ENCODE assay signal across 8 cellular contexts in the genomic region with DNA sequence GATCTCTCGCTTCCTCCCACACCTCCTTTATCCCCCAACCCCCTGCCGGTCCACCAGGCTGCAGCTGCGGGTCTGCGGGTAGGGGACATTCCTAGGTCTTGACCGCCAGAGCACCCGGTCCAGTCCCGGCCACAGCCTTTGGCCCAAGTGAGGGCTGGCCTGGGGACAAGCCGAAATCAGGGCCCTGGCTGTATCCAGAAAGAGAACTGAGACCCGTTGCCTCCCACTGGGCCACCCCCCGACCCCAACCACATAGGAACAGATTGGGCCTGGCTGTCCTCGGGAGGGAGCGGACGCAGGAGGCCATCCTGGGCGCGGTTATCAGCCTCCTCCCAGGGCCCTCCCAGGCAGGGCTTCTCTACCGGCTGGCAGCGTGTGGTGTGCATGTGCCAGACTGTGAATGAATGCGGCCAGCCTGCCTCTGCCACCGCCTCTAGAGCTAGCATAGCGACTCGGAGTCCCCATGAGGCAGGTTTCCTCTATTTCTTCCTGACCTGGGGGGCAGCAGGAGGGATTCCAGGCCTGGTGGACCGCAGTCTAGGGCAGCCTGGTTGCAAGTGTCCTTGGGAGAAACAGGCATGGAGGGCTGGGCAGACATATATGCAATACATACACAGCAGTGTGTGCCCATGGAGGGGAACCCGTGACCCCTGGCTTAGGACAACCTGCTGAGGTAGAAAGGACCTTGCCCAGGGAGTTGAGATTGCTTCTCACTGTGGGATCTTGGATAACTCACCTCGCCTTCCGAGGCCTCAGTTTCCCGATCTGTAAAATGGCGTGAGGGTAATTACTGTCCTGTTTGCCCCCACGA. TPM values are rescaled to one million over a fixed set of nuclear protein-coding genes. Genes with fewer than 3 reads are reported as not detected.
A peak's percentile ranks its signal among the peaks of the same experiment; 100 is the strongest.
DNase-seq lines count a peak whose midpoint lies in the region; ATAC-seq, FAIRE-seq and TF ChIP-seq lines count a peak whose summit lies in the region.

No MANE protein-coding gene starts in this region.

- peak overlapping the region; percentile 89 for H3K4me3 Mint-ChIP-seq in activated naive CD8-positive, alpha-beta T cell treated with anti-CD3 and anti-CD28 coated beads for 36 hours

- H3K4me2 ChIP-seq in OCI-LY1 (ENCODE audit: low read length) (peak overlapping the region; percentile 79), keratinocyte (ENCODE audit: control insufficient read depth, extremely low read depth, insufficient read depth, low read depth, low read length) (peak overlapping the region; percentile 90)

- H3K9me3 ChIP-seq in OCI-LY1 (ENCODE audit: low read length) (no peaks in the 10 kb centered on the region), keratinocyte (ENCODE audit: control insufficient read depth, low read depth, low read length) (no peaks in the 10 kb centered on the region)

- CTCF ChIA-PET in HEK293T (lab: Yijun Ruan, JAX), result no interaction called here

- POLR2A ChIA-PET in HEK293T (lab: Yijun Ruan, JAX), result interaction anchor here (1.1 to 1.3 kb wide), 3 partner anchors 17 to 36 kb away, joined by 3 to 6 read pairs (median 3); no protein-coding TSS in a partner anchor

- dilution Hi-C loops in keratinocyte (cut with MboI; ENCODE audit: extremely low pct_ligation_motif_present, low sequenced_read_pairs), result no loop called here

- H4K20me1 ChIP-seq in OCI-LY1 (ENCODE audit: insufficient read depth, low read length) (no peaks in the 10 kb centered on the region), keratinocyte (ENCODE audit: control insufficient read depth, extremely low read depth, insufficient read depth, low read length) (peaks cover 3% of the 10 kb centered on the region)

- H3K4me1 Mint-ChIP-seq in activated naive CD8-positive, alpha-beta T cell treated with anti-CD3 and anti-CD28 coated beads for 36 hours, result peaks cover 27% of the 10 kb centered on the region

- no peaks in the 10 kb centered on the region for H3K9me2 ChIP-seq in OCI-LY1 (ENCODE audit: low read depth, low read length)

- H3K4me3 ChIP-seq in OCI-LY1 (ENCODE audit: low read depth, low read length, poor library complexity, severe bottlenecking) (peak overlapping the region; percentile 90), keratinocyte (ENCODE audit: control insufficient read depth in 2 of 3, extremely low read depth in 1 of 3, insufficient read depth in 2 of 3, low read depth in 1 of 3, low read length in 3 of 3) (peak overlapping the region; percentile 76 to 80 (median 79))

- peak overlapping the region; percentile 87 for H3K27ac Mint-ChIP-seq in activated naive CD8-positive, alpha-beta T cell treated with anti-CD3 and anti-CD28 coated beads for 36 hours

- peaks cover 21% of the 10 kb centered on the region for H3K27me3 ChIP-seq in OCI-LY1 (ENCODE audit: insufficient read depth, low read length)
- H3K27me3 ChIP-seq in keratinocyte (ENCODE audit: control insufficient read depth, extremely low read depth, insufficient read depth, low read length), result no peaks in the 10 kb centered on the region

- H3K9me1 ChIP-seq in keratinocyte (ENCODE audit: control insufficient read depth, extremely low read depth, insufficient read depth, low read length), result no peaks in the 10 kb centered on the region

- no peaks in the 10 kb centered on the region for H3K27me3 Mint-ChIP-seq in activated naive CD8-positive, alpha-beta T cell treated with anti-CD3 and anti-CD28 coated beads for 36 hours

- TF ChIP-seq CTCF in OCI-LY1 (IDR thresholded peaks at IDR 0.05; ENCODE audit: low read length), result no peak
- TF ChIP-seq CTCF in keratinocyte (optimal IDR thresholded peaks at IDR 0.05 in 1 of 3, IDR thresholded peaks at IDR 0.05 in 1 of 3, conservative IDR thresholded peaks at IDR 0.05 in 1 of 3; ENCODE audit: extremely low read depth in 1 of 3, insufficient read depth in 2 of 3, low read length in 3 of 3), result no peak

- H2AFZ ChIP-seq in OCI-LY1 (ENCODE audit: low read length) (no peak overlapping the region), keratinocyte (ENCODE audit: control insufficient read depth, low read length) (peak overlapping the region; percentile 74)

- FAIRE-seq in keratinocyte (lab: Jason Lieb, UNC), result no peak

- peak overlapping the region; percentile 97 for H3K27ac ChIP-seq in OCI-LY1 (ENCODE audit: low read depth, low read length, poor library complexity, severe bottlenecking)
- no peak overlapping the region for H3K27ac ChIP-seq in keratinocyte (ENCODE audit: control insufficient read depth, insufficient read depth, low read length)

- DNase-seq in G401 (ENCODE audit: low spot score) (peak; percentile 53), keratinocyte (ENCODE audit: low read depth, low spot score) (no peak), NCI-H510A treated with DMSO at 0.1 percent for 48 hours (lab: John Stamatoyannopoulos, UW) (no peak), HEK293T (ENCODE audit: extremely low spot score) (no peak)
- DNase-seq in activated naive CD8-positive, alpha-beta T cell treated with anti-CD3 and anti-CD28 coated beads for 36 hours, result peak; percentile 50
- DNase-seq in stimulated activated CD8-positive, alpha-beta memory T cell treated with anti-CD3 and anti-CD28 coated beads, Interleukin-7, amount 100 ng/mL, for 1 hour (ENCODE audit: low read depth in 2 of 2), result peak; percentile 30 to 33

- H3K79me2 ChIP-seq in OCI-LY1 (ENCODE audit: insufficient read depth, low read length) (no peaks in the 10 kb centered on the region), keratinocyte (ENCODE audit: control insufficient read depth, insufficient read depth, low read length) (peaks cover 13% of the 10 kb centered on the region)

- no peaks in the 10 kb centered on the region for H3K9me3 Mint-ChIP-seq in activated naive CD8-positive, alpha-beta T cell treated with anti-CD3 and anti-CD28 coated beads for 36 hours

- no peaks in the 10 kb centered on the region for H3F3A ChIP-seq in OCI-LY1 (ENCODE audit: insufficient read depth, low read length)

- no peaks in the 10 kb centered on the region; the same call in 1 of the 2 replicates for H3K36me3 ChIP-seq in OCI-LY1 (ENCODE audit: insufficient read depth, low read length)
- H3K36me3 ChIP-seq in keratinocyte (ENCODE audit: control insufficient read depth in 2 of 2, extremely low read depth in 1 of 2, insufficient read depth in 2 of 2, low read length in 2 of 2), result no peaks in the 10 kb centered on the region

- no peak for ATAC-seq in GM21381 (IDR thresholded peaks at IDR 0.05; ENCODE audit: unreplicated experiment)

- H3K4me1 ChIP-seq in OCI-LY1 (ENCODE audit: insufficient read depth, low read length, severe bottlenecking) (peaks cover 58% of the 10 kb centered on the region), keratinocyte (ENCODE audit: control insufficient read depth, extremely low read depth, insufficient read depth, low read length) (peaks cover 13% of the 10 kb centered on the region)

- H3K36me3 Mint-ChIP-seq in activated naive CD8-positive, alpha-beta T cell treated with anti-CD3 and anti-CD28 coated beads for 36 hours, result peaks cover 13% of the 10 kb centered on the region

- in situ Hi-C loops in G401 (cut with HindIII; ENCODE audit: low sequenced_read_pairs), result no loop called here

- H3K9ac ChIP-seq in OCI-LY1 (ENCODE audit: low read length), result peak overlapping the region; percentile 89
- H3K9ac ChIP-seq in keratinocyte (ENCODE audit: control insufficient read depth, extremely low read depth, insufficient read depth, low read length), result peak overlapping the region; percentile 71

TF ChIP-seq in HEK293T, 16 proteins besides CTCF, POLR2A, EP300 and RAD21:
- TF ChIP-seq NFRKB (IDR thresholded peaks at IDR 0.05), result no peak
- no peak for TF ChIP-seq FOXM1 (IDR thresholded peaks at IDR 0.05; ENCODE audit: borderline replicate concordance)
- TF ChIP-seq FOXA1 (IDR thresholded peaks at IDR 0.05), result no peak
- no peak for TF ChIP-seq FOXK2 (IDR thresholded peaks at IDR 0.05)
- no peak for TF ChIP-seq TARDBP (IDR thresholded peaks at IDR 0.05)
- no peak for TF ChIP-seq SUZ12 (IDR thresholded peaks at IDR 0.05)

RNA-seq across cellular contexts. Expression of a gene that starts 1.2 kb away (rescaled TPM):
- total RNA-seq in G401 (2014; rRNA removed; shearing (Covaris generic)), result 9.3 and 10.4 TPM in 2 replicates
- 10 to 100 TPM; 12.3 to 12.9 TPM for total RNA-seq in activated naive CD8-positive, alpha-beta T cell treated with anti-CD3 and anti-CD28 coated beads for 36 hours
- polyA plus RNA-seq in keratinocyte, result 1.0 to 1.9 TPM (median 1.3 TPM) in 3 replicates
- polyA plus RNA-seq in keratinocyte (2011; ENCODE audit: low read depth), result 0.99 TPM
- 0.77 and 1.4 TPM in 2 replicates for polyA plus RNA-seq in keratinocyte (2011; cell fraction: cytosol; rRNA removed)
- 2.6 and 3.3 TPM in 2 replicates for polyA plus RNA-seq in keratinocyte (2011; cell fraction: nucleus; rRNA removed)
- 1.9 TPM in 2 replicates for polyA plus RNA-seq in keratinocyte (2012; ENCODE audit: low replicate concordance)
- 1.1 to 2.8 TPM (median 1.4 TPM) in 3 replicates for polyA minus RNA-seq in keratinocyte
- polyA minus RNA-seq in keratinocyte (2011; cell fraction: cytosol; rRNA and poly(A)+ RNA removed), result 3.6 TPM
- polyA minus RNA-seq in keratinocyte (2011; cell fraction: nucleus; rRNA and poly(A)+ RNA removed), result 2.0 and 2.2 TPM in 2 replicates

RNA-seq across cellular contexts. Expression of a gene that starts 16.3 kb away (rescaled TPM):
- 40.5 and 46.0 TPM in 2 replicates for total RNA-seq in G401 (2014; rRNA removed; shearing (Covaris generic))
- total RNA-seq in activated naive CD8-positive, alpha-beta T cell treated with anti-CD3 and anti-CD28 coated beads for 36 hours, result 10 to 100 TPM; 26.2 to 26.7 TPM
- 15.5 to 20.2 TPM (median 15.8 TPM) in 3 replicates for polyA plus RNA-seq in keratinocyte
- 22.2 TPM for polyA plus RNA-seq in keratinocyte (2011; ENCODE audit: low read depth)
- 12.3 and 16.5 TPM in 2 replicates for polyA plus RNA-seq in keratinocyte (2011; cell fraction: cytosol; rRNA removed)
- 24.9 and 27.3 TPM in 2 replicates for polyA plus RNA-seq in keratinocyte (2011; cell fraction: nucleus; rRNA removed)
- polyA plus RNA-seq in keratinocyte (2012; ENCODE audit: low replicate concordance), result 13.7 and 27.7 TPM in 2 replicates
- 14.9 to 21.6 TPM (median 17.6 TPM) in 3 replicates for polyA minus RNA-seq in keratinocyte
- polyA minus RNA-seq in keratinocyte (2011; cell fraction: cytosol; rRNA and poly(A)+ RNA removed), result 10.0 TPM
- polyA minus RNA-seq in keratinocyte (2011; cell fraction: nucleus; rRNA and poly(A)+ RNA removed), result 9.2 and 11.3 TPM in 2 replicates

RNA-seq across cellular contexts. Expression of a gene that starts 39.2 kb away (rescaled TPM):
- total RNA-seq in G401 (2014; rRNA removed; shearing (Covaris generic)), result 280 and 288 TPM in 2 replicates
- 100 to 1,000 TPM; 349 to 354 TPM for total RNA-seq in activated naive CD8-positive, alpha-beta T cell treated with anti-CD3 and anti-CD28 coated beads for 36 hours
- 144 to 186 TPM (median 175 TPM) in 3 replicates for polyA plus RNA-seq in keratinocyte
- polyA plus RNA-seq in keratinocyte (2011; ENCODE audit: low read depth), result 55.0 TPM
- polyA plus RNA-seq in keratinocyte (2011; cell fraction: cytosol; rRNA removed), result 161 and 229 TPM in 2 replicates
- polyA plus RNA-seq in keratinocyte (2011; cell fraction: nucleus; rRNA removed), result 73.0 and 74.2 TPM in 2 replicates
- polyA plus RNA-seq in keratinocyte (2012; ENCODE audit: low replicate concordance), result 154 and 229 TPM in 2 replicates
- polyA minus RNA-seq in keratinocyte, result 63.5 to 87.2 TPM (median 78.0 TPM) in 3 replicates
- polyA minus RNA-seq in keratinocyte (2011; cell fraction: cytosol; rRNA and poly(A)+ RNA removed), result 167 TPM
- polyA minus RNA-seq in keratinocyte (2011; cell fraction: nucleus; rRNA and poly(A)+ RNA removed), result 22.8 and 23.2 TPM in 2 replicates

Comparison
In these comparisons a context has a peak if more than half of its experiments do, and no peak if none do; other contexts are left out.
1. DNase-seq: peak in G401 (single experiment), activated naive CD8-positive, alpha-beta T cell treated with anti-CD3 and anti-CD28 coated beads for 36 hours (single experiment) and stimulated activated CD8-positive, alpha-beta memory T cell treated with anti-CD3 and anti-CD28 coated beads, Interleukin-7, amount 100 ng/mL, for 1 hour (2 of 2); none in keratinocyte (single experiment), NCI-H510A treated with DMSO at 0.1 percent for 48 hours (single experiment) and HEK293T (single experiment).